In the genomic region with DNA sequence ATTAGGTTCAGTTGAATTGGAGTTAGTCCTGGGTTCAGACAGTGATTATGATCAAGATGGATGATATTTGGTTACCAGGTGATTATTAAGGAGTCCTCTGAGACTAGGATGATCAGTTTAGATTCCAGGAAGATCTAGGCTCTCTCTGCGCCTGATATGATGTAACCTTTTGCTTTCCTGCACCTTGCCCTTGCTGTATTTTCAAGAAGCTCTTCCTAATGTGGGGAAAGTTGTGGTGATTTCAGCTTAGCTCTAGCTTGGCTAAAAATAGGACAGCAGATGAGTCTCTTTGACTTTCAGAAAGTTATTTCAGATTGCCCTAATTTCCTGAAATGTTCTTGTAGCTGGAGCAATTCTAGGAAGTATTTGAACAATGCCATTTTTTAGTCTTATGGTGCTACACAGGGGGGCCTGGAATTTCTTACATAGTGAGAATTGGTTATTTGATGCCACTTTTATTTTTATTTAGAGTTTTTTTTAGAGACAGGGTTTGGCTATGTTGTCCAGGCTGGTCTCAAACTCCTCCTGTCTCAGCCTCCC, we compare ENCODE assay signal across 1 cellular context.
TF ChIP-seq lines count a peak whose summit lies in the region.

No MANE protein-coding gene starts in this region.

TF ChIP-seq in K562, 482 proteins besides CTCF, POLR2A, EP300 and RAD21:
- TF ChIP-seq MEIS2 (IDR thresholded peaks at IDR 0.05; ENCODE audit: partially characterized antibody) (peak; percentile 15), ZNF778 (CRISPR knock-in tag; IDR thresholded peaks at IDR 0.05) (no peak), PTBP1 (IDR thresholded peaks at IDR 0.05; ENCODE audit: low read depth, low read length) (no peak), SMARCE1 (IDR thresholded peaks at IDR 0.05) (0 out of 2 replicates have a peak, but pooled peaks have one; percentile 34), DPF2 (IDR thresholded peaks at IDR 0.05) (0 out of 2 replicates have a peak, but pooled peaks have one; percentile 25), ZNF3 (CRISPR knock-in tag; IDR thresholded peaks at IDR 0.05) (no peak), TEAD2 (tag; IDR thresholded peaks at IDR 0.05) (no peak)
- TF ChIP-seq, protein P1, sequence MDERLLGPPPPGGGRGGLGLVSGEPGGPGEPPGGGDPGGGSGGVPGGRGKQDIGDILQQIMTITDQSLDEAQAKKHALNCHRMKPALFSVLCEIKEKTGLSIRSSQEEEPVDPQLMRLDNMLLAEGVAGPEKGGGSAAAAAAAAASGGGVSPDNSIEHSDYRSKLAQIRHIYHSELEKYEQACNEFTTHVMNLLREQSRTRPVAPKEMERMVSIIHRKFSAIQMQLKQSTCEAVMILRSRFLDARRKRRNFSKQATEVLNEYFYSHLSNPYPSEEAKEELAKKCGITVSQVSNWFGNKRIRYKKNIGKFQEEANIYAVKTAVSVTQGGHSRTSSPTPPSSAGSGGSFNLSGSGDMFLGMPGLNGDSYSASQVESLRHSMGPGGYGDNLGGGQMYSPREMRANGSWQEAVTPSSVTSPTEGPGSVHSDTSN (CRISPR knock-in tag; IDR thresholded peaks at IDR 0.05; ENCODE audit: low read depth) = no peak
- TF ChIP-seq, protein P1 (tag; conservative IDR thresholded peaks at IDR 0.05; ENCODE audit: low read depth) = 0 out of 2 replicates have a peak, but pooled peaks have one; percentile 9
